ENCODE assay signal across 24 cellular contexts in genomic region chr14:71240154-71240553, GRCh38.
DNase-seq lines count a peak whose midpoint lies in the region; ATAC-seq and TF ChIP-seq lines count a peak whose summit lies in the region.
"Had no signal": no experiment of that assay in that cellular context is flagged by ENCODE, and none has a peak within 500 bp of the region (broad histone marks: within the 10 kb centered on the region; RNA-seq: fewer than 3 reads in every experiment).

No MANE protein-coding gene starts in this region.

- peak; percentile 30 for ATAC-seq in activated CD8-positive, alpha-beta memory T cell treated with anti-CD3 and anti-CD28 coated beads, Interleukin-2, amount 10 ng/mL, durations not matched to agents 7 days and 5 days
- peak; percentile 12 for ATAC-seq in stimulated activated memory B cell treated with anti-CD40 and anti-IgM and Interleukin-4, amounts not matched to agents 10 μg/mL and 1 μg/mL and 100 μg/mL, for 72 hours
- ATAC-seq in upper lobe of right lung = no peak
- ATAC-seq: GM12878 had no signal

- DNase-seq in activated CD8-positive, alpha-beta memory T cell treated with anti-CD3 and anti-CD28 coated beads, Interleukin-2, amount 10 ng/mL, durations not matched to agents 7 days and 5 days = no peak
- DNase-seq in activated CD8-positive, alpha-beta memory T cell treated with anti-CD3 and anti-CD28 coated beads, Interleukin-2, amount 50 U/mL, for 48 hours = no peak
- DNase-seq in Jurkat, Clone E6-1 (ENCODE audit: low read depth, low spot score) = peak; percentile 24
- DNase-seq in fibroblast of pulmonary artery (ENCODE audit: low read depth) (peak; percentile 41), upper lobe of right lung (no peak), DMS153 treated with DMSO at 0.1 percent for 48 hours (lab: John Stamatoyannopoulos, UW; ENCODE audit: unreplicated experiment) (no peak), GM20000 (ENCODE audit: low spot score) (no peak)
- DNase-seq: 8988T, ACHN, BE2C, DMS53, HCEC 1CT, KG1, MM.1S, NCI-H2029, NCI-H446 treated with DMSO at 0.1 percent for 48 hours, NCI-H526 treated with DMSO at 0.1 percent for 48 hours, Peyer's patch, SIG-M5 had no signal

- H3K27ac ChIP-seq in upper lobe of right lung = no peak overlapping the region
- H3K27ac ChIP-seq: HL-60, Peyer's patch, SK-N-MC had no signal

- H3K27me3 ChIP-seq in upper lobe of right lung = no peaks in the 10 kb centered on the region
- H3K27me3 ChIP-seq: BE2C, Peyer's patch had no signal

- peaks cover 11% of the 10 kb centered on the region for H3K36me3 Mint-ChIP-seq in activated CD8-positive, alpha-beta memory T cell treated with anti-CD3 and anti-CD28 coated beads, Interleukin-2, amount 10 ng/mL, durations not matched to agents 7 days and 5 days
- no peaks in the 10 kb centered on the region for H3K36me3 Mint-ChIP-seq in stimulated activated memory B cell treated with anti-CD40 and anti-IgM and Interleukin-4, amounts not matched to agents 10 μg/mL and 1 μg/mL and 100 μg/mL, for 72 hours
- H3K36me3 Mint-ChIP-seq: CD14-positive monocyte had no signal

- no peak overlapping the region for H3K27ac Mint-ChIP-seq in activated CD8-positive, alpha-beta memory T cell treated with anti-CD3 and anti-CD28 coated beads, Interleukin-2, amount 10 ng/mL, durations not matched to agents 7 days and 5 days
- no peak overlapping the region for H3K27ac Mint-ChIP-seq in stimulated activated memory B cell treated with anti-CD40 and anti-IgM and Interleukin-4, amounts not matched to agents 10 μg/mL and 1 μg/mL and 100 μg/mL, for 72 hours

- TF ChIP-seq CTCF in fibroblast of pulmonary artery (IDR thresholded peaks at IDR 0.05; ENCODE audit: low read length, missing control alignments) (no peak), upper lobe of right lung (IDR thresholded peaks at IDR 0.05) (no peak), GM20000 (IDR thresholded peaks at IDR 0.05; ENCODE audit: extremely low read depth, missing control alignments) (no peak)

- H3K4me1 ChIP-seq in upper lobe of right lung = no peaks in the 10 kb centered on the region
- H3K4me1 ChIP-seq: Peyer's patch had no signal

- CTCF ChIA-PET in activated CD8-positive, alpha-beta memory T cell treated with anti-CD3 and anti-CD28 coated beads, Interleukin-2, amount 10 ng/mL, durations not matched to agents 7 days and 5 days (lab: Charles Lee) = interaction anchor here (0.8 kb wide), 1 partner anchor 14 kb away, joined by 3 read pairs; no protein-coding TSS in a partner anchor

- H3K9me3 ChIP-seq in upper lobe of right lung = no peaks in the 10 kb centered on the region
- H3K9me3 ChIP-seq: BE2C, Peyer's patch had no signal

- H3K9me3 Mint-ChIP-seq in activated CD8-positive, alpha-beta memory T cell treated with anti-CD3 and anti-CD28 coated beads, Interleukin-2, amount 10 ng/mL, durations not matched to agents 7 days and 5 days (ENCODE audit: low read depth) = no peaks in the 10 kb centered on the region
- no peaks in the 10 kb centered on the region for H3K9me3 Mint-ChIP-seq in stimulated activated memory B cell treated with anti-CD40 and anti-IgM and Interleukin-4, amounts not matched to agents 10 μg/mL and 1 μg/mL and 100 μg/mL, for 72 hours

- no peak overlapping the region for H3K4me3 ChIP-seq in Jurkat, Clone E6-1 (ENCODE audit: low read length)
- H3K4me3 ChIP-seq in fibroblast of pulmonary artery (replicated peaks; ENCODE audit: low read depth, low read length) = no peak overlapping the region
- H3K4me3 ChIP-seq in upper lobe of right lung = no peak overlapping the region
- H3K4me3 ChIP-seq: GM12878, Peyer's patch, SK-N-MC had no signal

- H3K4me3 Mint-ChIP-seq in activated CD8-positive, alpha-beta memory T cell treated with anti-CD3 and anti-CD28 coated beads, Interleukin-2, amount 10 ng/mL, durations not matched to agents 7 days and 5 days = no peak overlapping the region
- no peak overlapping the region for H3K4me3 Mint-ChIP-seq in stimulated activated memory B cell treated with anti-CD40 and anti-IgM and Interleukin-4, amounts not matched to agents 10 μg/mL and 1 μg/mL and 100 μg/mL, for 72 hours
- H3K4me3 Mint-ChIP-seq: CD14-positive monocyte had no signal

- H3K27me3 Mint-ChIP-seq in activated CD8-positive, alpha-beta memory T cell treated with anti-CD3 and anti-CD28 coated beads, Interleukin-2, amount 10 ng/mL, durations not matched to agents 7 days and 5 days = peaks cover 4% of the 10 kb centered on the region
- H3K27me3 Mint-ChIP-seq in stimulated activated memory B cell treated with anti-CD40 and anti-IgM and Interleukin-4, amounts not matched to agents 10 μg/mL and 1 μg/mL and 100 μg/mL, for 72 hours = peaks cover 9% of the 10 kb centered on the region

- H3K4me1 Mint-ChIP-seq in activated CD8-positive, alpha-beta memory T cell treated with anti-CD3 and anti-CD28 coated beads, Interleukin-2, amount 10 ng/mL, durations not matched to agents 7 days and 5 days = peaks cover 27% of the 10 kb centered on the region
- H3K4me1 Mint-ChIP-seq in stimulated activated memory B cell treated with anti-CD40 and anti-IgM and Interleukin-4, amounts not matched to agents 10 μg/mL and 1 μg/mL and 100 μg/mL, for 72 hours = peaks cover 7% of the 10 kb centered on the region

- intact Hi-C loops in upper lobe of right lung (cut with DNase I) = no loop called here

- H3K36me3 ChIP-seq in upper lobe of right lung = no peaks in the 10 kb centered on the region
- H3K36me3 ChIP-seq: BE2C, Peyer's patch had no signal

Comparison
In these comparisons a context has a peak if more than half of its experiments do, and no peak if none do; other contexts are left out.
1. DNase-seq: peak in Jurkat, Clone E6-1 (single experiment) and fibroblast of pulmonary artery (single experiment); none in activated CD8-positive, alpha-beta memory T cell treated with anti-CD3 and anti-CD28 coated beads, Interleukin-2, amount 10 ng/mL, durations not matched to agents 7 days and 5 days (single experiment), activated CD8-positive, alpha-beta memory T cell treated with anti-CD3 and anti-CD28 coated beads, Interleukin-2, amount 50 U/mL, for 48 hours (single experiment), upper lobe of right lung (single experiment), DMS153 treated with DMSO at 0.1 percent for 48 hours (single experiment) and GM20000 (single experiment).